ENCODE assay signal across 25 cellular contexts in the genomic region with DNA sequence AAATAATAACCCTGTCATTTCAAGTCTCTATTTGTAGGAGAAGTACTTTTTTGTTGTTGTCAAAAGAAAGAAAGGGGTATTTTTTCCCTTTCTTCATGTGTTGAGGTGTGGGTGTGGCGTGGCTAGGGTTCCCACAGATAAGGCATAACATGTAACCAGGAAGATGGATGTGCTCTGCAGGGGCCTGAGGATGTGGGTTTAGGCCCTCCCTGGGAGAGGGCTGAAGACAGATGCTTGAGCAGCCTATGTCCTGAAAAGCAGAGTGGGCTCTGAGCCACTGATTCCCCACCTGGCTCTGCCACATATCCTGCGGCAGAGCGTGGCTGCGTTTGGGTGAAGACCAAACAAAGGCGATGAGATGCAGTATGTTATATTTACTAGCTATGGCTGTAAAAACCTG. TPM values are rescaled to one million over a fixed set of nuclear protein-coding genes. Genes with fewer than 3 reads are reported as not detected.
A peak's percentile ranks its signal among the peaks of the same experiment; 100 is the strongest.
DNase-seq lines count a peak whose midpoint lies in the region; ATAC-seq lines count a peak whose summit lies in the region.
"Had no signal": no experiment of that assay in that cellular context is flagged by ENCODE, and none has a peak within 500 bp of the region (broad histone marks: within the 10 kb centered on the region; RNA-seq: fewer than 3 reads in every experiment).

No MANE protein-coding gene starts in this region.

- ATAC-seq in right cardiac atrium: no peak
- ATAC-seq in GM19467 (IDR thresholded peaks at IDR 0.05; ENCODE audit: unreplicated experiment): no peak
- ATAC-seq in HG03159 (IDR thresholded peaks at IDR 0.05; ENCODE audit: unreplicated experiment): no peak
- ATAC-seq: A549, lower lobe of right lung had no signal

- H3K4me3 ChIP-seq in right cardiac atrium (ENCODE audit: low read length): no peak overlapping the region
- H3K4me3 ChIP-seq: A549; BLaER1 treated with 17β-estradiol and CSF1 and Interleukin-3, amounts not matched to agents 10 nM and 100 nM; lower lobe of right lung; ovary; stomach; upper lobe of left lung had no signal

- H3K36me3 Mint-ChIP-seq in activated CD4-positive, alpha-beta T cell treated with anti-CD3 and anti-CD28 coated beads, Interleukin-2, amount 10 ng/mL, durations not matched to agents 24 days and 14 days (ENCODE audit: low read depth): peaks cover 32% of the 10 kb centered on the region
- H3K36me3 Mint-ChIP-seq in IgD-negative memory B cell: peaks cover 7% of the 10 kb centered on the region
- peaks cover 8% of the 10 kb centered on the region for H3K36me3 Mint-ChIP-seq in activated naive CD8-positive, alpha-beta T cell

- H3K27me3 Mint-ChIP-seq in activated CD4-positive, alpha-beta T cell treated with anti-CD3 and anti-CD28 coated beads, Interleukin-2, amount 10 ng/mL, durations not matched to agents 24 days and 14 days: no peaks in the 10 kb centered on the region
- no peaks in the 10 kb centered on the region for H3K27me3 Mint-ChIP-seq in IgD-negative memory B cell
- no peaks in the 10 kb centered on the region for H3K27me3 Mint-ChIP-seq in activated naive CD8-positive, alpha-beta T cell

- H3K27me3 ChIP-seq in right cardiac atrium (ENCODE audit: control insufficient read depth, insufficient read depth): no peaks in the 10 kb centered on the region
- H3K27me3 ChIP-seq: BLaER1 treated with 17β-estradiol and CSF1 and Interleukin-3, amounts not matched to agents 10 nM and 100 nM; ovary; stomach; upper lobe of left lung had no signal

- WGBS in right cardiac atrium: 65% methylated on average over 5 of the region's 5 CpGs

- peaks cover 6% of the 10 kb centered on the region for H3K4me1 ChIP-seq in right cardiac atrium (ENCODE audit: control insufficient read depth, insufficient read depth, low read length)

- no peaks in the 10 kb centered on the region for H3K9me3 ChIP-seq in right cardiac atrium (ENCODE audit: control insufficient read depth, low read length)
- H3K9me3 ChIP-seq: A549; BLaER1 treated with 17β-estradiol and CSF1 and Interleukin-3, amounts not matched to agents 10 nM and 100 nM; lower lobe of right lung; ovary; stomach; upper lobe of left lung had no signal

- peak overlapping the region; percentile 57 for H3K27ac ChIP-seq in right cardiac atrium (ENCODE audit: low read length)
- H3K27ac ChIP-seq: A549; BLaER1 treated with 17β-estradiol and CSF1 and Interleukin-3, amounts not matched to agents 10 nM and 100 nM; lower lobe of right lung; ovary; stomach; upper lobe of left lung had no signal

- intact Hi-C loops in activated CD4-positive, alpha-beta T cell treated with anti-CD3 and anti-CD28 coated beads, Interleukin-2, amount 10 ng/mL, durations not matched to agents 24 days and 14 days (cut with micrococcal nuclease): no loop called here
- intact Hi-C loops in right cardiac atrium (cut with DNase I): no loop called here

- no peaks in the 10 kb centered on the region for H3K9me3 Mint-ChIP-seq in activated CD4-positive, alpha-beta T cell treated with anti-CD3 and anti-CD28 coated beads, Interleukin-2, amount 10 ng/mL, durations not matched to agents 24 days and 14 days
- no peaks in the 10 kb centered on the region for H3K9me3 Mint-ChIP-seq in IgD-negative memory B cell
- H3K9me3 Mint-ChIP-seq in activated naive CD8-positive, alpha-beta T cell (ENCODE audit: low read depth): no peaks in the 10 kb centered on the region

- peak overlapping the region; percentile 78 for H3K27ac Mint-ChIP-seq in activated CD4-positive, alpha-beta T cell treated with anti-CD3 and anti-CD28 coated beads, Interleukin-2, amount 10 ng/mL, durations not matched to agents 24 days and 14 days
- peak overlapping the region in 2 of 3 donors; percentile 53 to 71 for H3K27ac Mint-ChIP-seq in IgD-negative memory B cell
- H3K27ac Mint-ChIP-seq in activated naive CD8-positive, alpha-beta T cell: peak overlapping the region; percentile 17

- peak; percentile 63 for DNase-seq in activated CD4-positive, alpha-beta T cell treated with anti-CD3 and anti-CD28 coated beads, Interleukin-2, amount 10 ng/mL, durations not matched to agents 24 days and 14 days
- DNase-seq in activated CD4-positive, alpha-beta T cell treated with anti-CD3 and anti-CD28 coated beads, Interleukin-2, amount 50 U/mL, for 4 hours: no peak
- DNase-seq in right cardiac atrium: no peak
- DNase-seq in NCI-H187 (lab: John Stamatoyannopoulos, UW): no peak
- DNase-seq: activated CD4-positive, alpha-beta T cell treated with anti-CD3 and anti-CD28 coated beads for 48 hours; DMS53; effector CD4-positive, alpha-beta T cell; glutamatergic neuron; GOT3; lower lobe of right lung; MV-4-11; NCI-H187 treated with DMSO at 0.1 percent for 48 hours; ovary; SIG-M5; stimulated activated CD4-positive, alpha-beta T cell treated with anti-CD3 and anti-CD28 coated beads, Interleukin-1b, Interleukin-23, amount 100 ng/mL, for 48 hours; stomach; T-helper 9 cell; upper lobe of left lung had no signal

- H3K4me1 Mint-ChIP-seq in activated CD4-positive, alpha-beta T cell treated with anti-CD3 and anti-CD28 coated beads, Interleukin-2, amount 10 ng/mL, durations not matched to agents 24 days and 14 days: peaks cover 41% of the 10 kb centered on the region
- H3K4me1 Mint-ChIP-seq in IgD-negative memory B cell: peaks cover 11 to 31% (median 25%) of the 10 kb centered on the region in 3 donors
- peaks cover 62% of the 10 kb centered on the region for H3K4me1 Mint-ChIP-seq in activated naive CD8-positive, alpha-beta T cell (ENCODE audit: low read depth)

- no peak overlapping the region for H3K4me3 Mint-ChIP-seq in activated CD4-positive, alpha-beta T cell treated with anti-CD3 and anti-CD28 coated beads, Interleukin-2, amount 10 ng/mL, durations not matched to agents 24 days and 14 days
- peak overlapping the region in 1 of 4 donors; percentile 22 for H3K4me3 Mint-ChIP-seq in IgD-negative memory B cell
- H3K4me3 Mint-ChIP-seq in activated naive CD8-positive, alpha-beta T cell: no peak overlapping the region

RNA-seq across cellular contexts. Expression of gene ADAR, which starts 13.9 kb away (rescaled TPM):
- 293 and 306 TPM in 2 replicates for total RNA-seq in activated CD4-positive, alpha-beta T cell treated with anti-CD3 and anti-CD28 coated beads, Interleukin-2, amount 10 ng/mL, durations not matched to agents 24 days and 14 days
- 141 TPM for polyA plus RNA-seq in IgD-negative memory B cell
- 10 to 100 TPM; 66.2 to 80.9 (median 70.4) TPM for total RNA-seq in right cardiac atrium
- 21.2 TPM for polyA plus RNA-seq in right cardiac atrium

RNA-seq across cellular contexts. Expression of gene CHRNB2, which starts 54.3 kb away (rescaled TPM):
- 0.14 TPM in 1 of 2 replicates, not detected in the other for total RNA-seq in activated CD4-positive, alpha-beta T cell treated with anti-CD3 and anti-CD28 coated beads, Interleukin-2, amount 10 ng/mL, durations not matched to agents 24 days and 14 days
- polyA plus RNA-seq in IgD-negative memory B cell: 0.04 TPM
- not detected for total RNA-seq in right cardiac atrium
- polyA plus RNA-seq in right cardiac atrium: 0.07 TPM
- total RNA-seq: lower lobe of right lung, NCI-H460 had no signal

Comparison
In these comparisons a context has a peak if more than half of its experiments do, and no peak if none do; other contexts are left out.
1. H3K27ac Mint-ChIP-seq: peak in every context shown above with its lines; median percentile 78 in activated CD4-positive, alpha-beta T cell treated with anti-CD3 and anti-CD28 coated beads, Interleukin-2, amount 10 ng/mL, durations not matched to agents 24 days and 14 days; 62 in IgD-negative memory B cell; 17 in activated naive CD8-positive, alpha-beta T cell.